In the genomic region with DNA sequence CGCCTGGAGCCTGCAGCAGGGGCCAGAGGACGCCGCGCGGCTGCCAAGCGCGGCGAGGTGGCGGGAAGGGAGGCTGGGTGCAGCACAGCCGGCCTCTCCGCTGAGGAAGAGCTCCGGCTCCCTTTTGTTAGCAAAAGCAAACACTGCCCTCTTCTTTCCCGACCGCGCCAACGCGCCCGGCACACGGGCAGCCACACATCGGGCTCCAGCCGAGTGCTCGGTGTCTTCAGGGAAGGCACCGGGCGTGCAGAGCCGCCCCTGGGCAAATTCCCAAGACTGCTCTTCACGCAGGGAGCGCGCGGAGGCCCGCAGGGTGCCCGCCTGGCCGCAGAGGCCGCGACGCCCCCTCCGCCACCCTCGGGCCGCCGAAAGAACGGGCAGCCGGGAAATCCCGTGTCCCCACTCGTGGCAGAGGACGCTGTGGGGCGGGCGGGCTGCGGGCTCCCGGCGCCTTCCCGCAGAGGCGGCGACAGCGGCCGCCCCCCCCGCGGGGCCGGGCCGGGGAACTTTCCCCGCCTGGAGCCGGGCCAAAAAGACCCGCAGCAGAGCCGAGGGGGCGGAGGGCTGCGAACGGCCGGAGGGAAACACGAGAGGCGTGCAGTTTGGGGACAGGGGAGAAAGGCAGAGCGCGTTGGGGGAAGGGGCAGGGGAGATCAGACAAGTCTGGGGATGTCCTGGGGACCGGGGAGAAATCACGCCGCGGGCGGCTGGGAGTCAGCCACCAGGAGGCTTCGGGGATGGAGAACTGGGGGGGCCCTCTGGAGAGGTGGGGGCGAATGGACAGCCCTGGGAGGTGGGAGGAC, we compare ENCODE assay signal across 1 cellular context.
A peak's percentile ranks its signal among the peaks of the same experiment; 100 is the strongest.
TF ChIP-seq lines count a peak whose summit lies in the region.

No MANE protein-coding gene starts in this region.

TF ChIP-seq in HepG2, 621 proteins besides CTCF, POLR2A, EP300 and RAD21 (continued from another document and continues in another):
- TF ChIP-seq SRY (CRISPR knock-in tag; IDR thresholded peaks at IDR 0.05): no peak; the same call in 1 of the 2 replicates
- no peak for TF ChIP-seq ZNF879 (CRISPR knock-in tag; IDR thresholded peaks at IDR 0.05)
- TF ChIP-seq HDAC2 (CRISPR knock-in tag; IDR thresholded peaks at IDR 0.05): no peak
- TF ChIP-seq, protein P1, sequence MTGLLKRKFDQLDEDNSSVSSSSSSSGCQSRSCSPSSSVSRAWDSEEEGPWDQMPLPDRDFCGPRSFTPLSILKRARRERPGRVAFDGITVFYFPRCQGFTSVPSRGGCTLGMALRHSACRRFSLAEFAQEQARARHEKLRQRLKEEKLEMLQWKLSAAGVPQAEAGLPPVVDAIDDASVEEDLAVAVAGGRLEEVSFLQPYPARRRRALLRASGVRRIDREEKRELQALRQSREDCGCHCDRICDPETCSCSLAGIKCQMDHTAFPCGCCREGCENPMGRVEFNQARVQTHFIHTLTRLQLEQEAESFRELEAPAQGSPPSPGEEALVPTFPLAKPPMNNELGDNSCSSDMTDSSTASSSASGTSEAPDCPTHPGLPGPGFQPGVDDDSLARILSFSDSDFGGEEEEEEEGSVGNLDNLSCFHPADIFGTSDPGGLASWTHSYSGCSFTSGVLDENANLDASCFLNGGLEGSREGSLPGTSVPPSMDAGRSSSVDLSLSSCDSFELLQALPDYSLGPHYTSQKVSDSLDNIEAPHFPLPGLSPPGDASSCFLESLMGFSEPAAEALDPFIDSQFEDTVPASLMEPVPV (CRISPR knock-in tag; IDR thresholded peaks at IDR 0.05): no peak
- TF ChIP-seq ZNF788 (CRISPR knock-in tag; IDR thresholded peaks at IDR 0.05; ENCODE audit: borderline replicate concordance): no peak
- TF ChIP-seq NCOA5 (CRISPR knock-in tag; IDR thresholded peaks at IDR 0.05): no peak
- TF ChIP-seq, protein P2, sequence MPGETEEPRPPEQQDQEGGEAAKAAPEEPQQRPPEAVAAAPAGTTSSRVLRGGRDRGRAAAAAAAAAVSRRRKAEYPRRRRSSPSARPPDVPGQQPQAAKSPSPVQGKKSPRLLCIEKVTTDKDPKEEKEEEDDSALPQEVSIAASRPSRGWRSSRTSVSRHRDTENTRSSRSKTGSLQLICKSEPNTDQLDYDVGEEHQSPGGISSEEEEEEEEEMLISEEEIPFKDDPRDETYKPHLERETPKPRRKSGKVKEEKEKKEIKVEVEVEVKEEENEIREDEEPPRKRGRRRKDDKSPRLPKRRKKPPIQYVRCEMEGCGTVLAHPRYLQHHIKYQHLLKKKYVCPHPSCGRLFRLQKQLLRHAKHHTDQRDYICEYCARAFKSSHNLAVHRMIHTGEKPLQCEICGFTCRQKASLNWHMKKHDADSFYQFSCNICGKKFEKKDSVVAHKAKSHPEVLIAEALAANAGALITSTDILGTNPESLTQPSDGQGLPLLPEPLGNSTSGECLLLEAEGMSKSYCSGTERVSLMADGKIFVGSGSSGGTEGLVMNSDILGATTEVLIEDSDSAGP (CRISPR knock-in tag; IDR thresholded peaks at IDR 0.05; ENCODE audit: borderline replicate concordance): peak; percentile 82; the same call in 1 of the 2 replicates
- no peak for TF ChIP-seq IKZF4 (CRISPR knock-in tag; IDR thresholded peaks at IDR 0.05; ENCODE audit: borderline replicate concordance, low read depth, not compliant biosample characterization)
- TF ChIP-seq, protein P3, sequence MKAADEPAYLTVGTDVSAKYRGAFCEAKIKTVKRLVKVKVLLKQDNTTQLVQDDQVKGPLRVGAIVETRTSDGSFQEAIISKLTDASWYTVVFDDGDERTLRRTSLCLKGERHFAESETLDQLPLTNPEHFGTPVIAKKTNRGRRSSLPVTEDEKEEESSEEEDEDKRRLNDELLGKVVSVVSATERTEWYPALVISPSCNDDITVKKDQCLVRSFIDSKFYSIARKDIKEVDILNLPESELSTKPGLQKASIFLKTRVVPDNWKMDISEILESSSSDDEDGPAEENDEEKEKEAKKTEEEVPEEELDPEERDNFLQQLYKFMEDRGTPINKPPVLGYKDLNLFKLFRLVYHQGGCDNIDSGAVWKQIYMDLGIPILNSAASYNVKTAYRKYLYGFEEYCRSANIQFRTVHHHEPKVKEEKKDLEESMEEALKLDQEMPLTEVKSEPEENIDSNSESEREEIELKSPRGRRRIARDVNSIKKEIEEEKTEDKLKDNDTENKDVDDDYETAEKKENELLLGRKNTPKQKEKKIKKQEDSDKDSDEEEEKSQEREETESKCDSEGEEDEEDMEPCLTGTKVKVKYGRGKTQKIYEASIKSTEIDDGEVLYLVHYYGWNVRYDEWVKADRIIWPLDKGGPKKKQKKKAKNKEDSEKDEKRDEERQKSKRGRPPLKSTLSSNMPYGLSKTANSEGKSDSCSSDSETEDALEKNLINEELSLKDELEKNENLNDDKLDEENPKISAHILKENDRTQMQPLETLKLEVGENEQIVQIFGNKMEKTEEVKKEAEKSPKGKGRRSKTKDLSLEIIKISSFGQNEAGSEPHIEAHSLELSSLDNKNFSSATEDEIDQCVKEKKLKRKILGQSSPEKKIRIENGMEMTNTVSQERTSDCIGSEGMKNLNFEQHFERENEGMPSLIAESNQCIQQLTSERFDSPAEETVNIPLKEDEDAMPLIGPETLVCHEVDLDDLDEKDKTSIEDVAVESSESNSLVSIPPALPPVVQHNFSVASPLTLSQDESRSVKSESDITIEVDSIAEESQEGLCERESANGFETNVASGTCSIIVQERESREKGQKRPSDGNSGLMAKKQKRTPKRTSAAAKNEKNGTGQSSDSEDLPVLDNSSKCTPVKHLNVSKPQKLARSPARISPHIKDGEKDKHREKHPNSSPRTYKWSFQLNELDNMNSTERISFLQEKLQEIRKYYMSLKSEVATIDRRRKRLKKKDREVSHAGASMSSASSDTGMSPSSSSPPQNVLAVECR (CRISPR knock-in tag; IDR thresholded peaks at IDR 0.05; ENCODE audit: borderline replicate concordance): no peak; the same call in 1 of the 2 replicates
- TF ChIP-seq MAFF (IDR thresholded peaks at IDR 0.05; ENCODE audit: low read depth, low read length): no peak
- no peak for TF ChIP-seq PPARG (CRISPR knock-in tag; conservative IDR thresholded peaks at IDR 0.05)
- TF ChIP-seq ZNF101 (CRISPR knock-in tag; IDR thresholded peaks at IDR 0.05; ENCODE audit: borderline replicate concordance, low read depth): no peak
- TF ChIP-seq GPN1 (CRISPR knock-in tag; IDR thresholded peaks at IDR 0.05; ENCODE audit: borderline replicate concordance): no peak
- TF ChIP-seq ZNF552 (CRISPR knock-in tag; IDR thresholded peaks at IDR 0.05; ENCODE audit: borderline replicate concordance): no peak
- TF ChIP-seq SCMH1 (CRISPR knock-in tag; IDR thresholded peaks at IDR 0.05; ENCODE audit: borderline replicate concordance): no peak
- peak; percentile 66 for TF ChIP-seq ZNF563 (CRISPR knock-in tag; IDR thresholded peaks at IDR 0.05)
- no peak; the same call in 1 of the 2 replicates for TF ChIP-seq KDM2A (CRISPR knock-in tag; IDR thresholded peaks at IDR 0.05; ENCODE audit: borderline replicate concordance, low read depth)
- TF ChIP-seq MYC (CRISPR knock-in tag; IDR thresholded peaks at IDR 0.05; ENCODE audit: borderline replicate concordance): no peak
- no peak for TF ChIP-seq CAMTA2 (CRISPR knock-in tag; IDR thresholded peaks at IDR 0.05; ENCODE audit: borderline replicate concordance)
- TF ChIP-seq, protein P4, sequence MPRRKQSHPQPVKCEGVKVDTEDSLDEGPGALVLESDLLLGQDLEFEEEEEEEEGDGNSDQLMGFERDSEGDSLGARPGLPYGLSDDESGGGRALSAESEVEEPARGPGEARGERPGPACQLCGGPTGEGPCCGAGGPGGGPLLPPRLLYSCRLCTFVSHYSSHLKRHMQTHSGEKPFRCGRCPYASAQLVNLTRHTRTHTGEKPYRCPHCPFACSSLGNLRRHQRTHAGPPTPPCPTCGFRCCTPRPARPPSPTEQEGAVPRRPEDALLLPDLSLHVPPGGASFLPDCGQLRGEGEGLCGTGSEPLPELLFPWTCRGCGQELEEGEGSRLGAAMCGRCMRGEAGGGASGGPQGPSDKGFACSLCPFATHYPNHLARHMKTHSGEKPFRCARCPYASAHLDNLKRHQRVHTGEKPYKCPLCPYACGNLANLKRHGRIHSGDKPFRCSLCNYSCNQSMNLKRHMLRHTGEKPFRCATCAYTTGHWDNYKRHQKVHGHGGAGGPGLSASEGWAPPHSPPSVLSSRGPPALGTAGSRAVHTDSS (CRISPR knock-in tag; conservative IDR thresholded peaks at IDR 0.05): no peak
- TF ChIP-seq, protein P5, sequence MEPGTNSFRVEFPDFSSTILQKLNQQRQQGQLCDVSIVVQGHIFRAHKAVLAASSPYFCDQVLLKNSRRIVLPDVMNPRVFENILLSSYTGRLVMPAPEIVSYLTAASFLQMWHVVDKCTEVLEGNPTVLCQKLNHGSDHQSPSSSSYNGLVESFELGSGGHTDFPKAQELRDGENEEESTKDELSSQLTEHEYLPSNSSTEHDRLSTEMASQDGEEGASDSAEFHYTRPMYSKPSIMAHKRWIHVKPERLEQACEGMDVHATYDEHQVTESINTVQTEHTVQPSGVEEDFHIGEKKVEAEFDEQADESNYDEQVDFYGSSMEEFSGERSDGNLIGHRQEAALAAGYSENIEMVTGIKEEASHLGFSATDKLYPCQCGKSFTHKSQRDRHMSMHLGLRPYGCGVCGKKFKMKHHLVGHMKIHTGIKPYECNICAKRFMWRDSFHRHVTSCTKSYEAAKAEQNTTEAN (CRISPR knock-in tag; conservative IDR thresholded peaks at IDR 0.05): no peak
- TF ChIP-seq, protein P6, sequence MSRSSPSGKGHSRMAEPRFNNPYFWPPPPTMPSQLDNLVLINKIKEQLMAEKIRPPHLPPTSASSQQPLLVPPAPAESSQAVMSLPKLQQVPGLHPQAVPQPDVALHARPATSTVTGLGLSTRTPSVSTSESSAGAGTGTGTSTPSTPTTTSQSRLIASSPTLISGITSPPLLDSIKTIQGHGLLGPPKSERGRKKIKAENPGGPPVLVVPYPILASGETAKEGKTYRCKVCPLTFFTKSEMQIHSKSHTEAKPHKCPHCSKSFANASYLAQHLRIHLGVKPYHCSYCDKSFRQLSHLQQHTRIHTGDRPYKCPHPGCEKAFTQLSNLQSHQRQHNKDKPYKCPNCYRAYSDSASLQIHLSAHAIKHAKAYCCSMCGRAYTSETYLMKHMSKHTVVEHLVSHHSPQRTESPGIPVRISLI (CRISPR knock-in tag; IDR thresholded peaks at IDR 0.05; ENCODE audit: borderline replicate concordance): no peak
- peak; percentile 34; the same call in 1 of the 2 replicates for TF ChIP-seq ERF (CRISPR knock-in tag; IDR thresholded peaks at IDR 0.05)
- no peak for TF ChIP-seq DR1 (CRISPR knock-in tag; IDR thresholded peaks at IDR 0.05)
- TF ChIP-seq ZNF781 (CRISPR knock-in tag; IDR thresholded peaks at IDR 0.05; ENCODE audit: borderline replicate concordance, not compliant biosample characterization): no peak
- TF ChIP-seq HNRNPL (IDR thresholded peaks at IDR 0.05; ENCODE audit: low read depth, low read length): no peak
- no peak for TF ChIP-seq ZNF629 (CRISPR knock-in tag; conservative IDR thresholded peaks at IDR 0.05)
- no peak for TF ChIP-seq RNF2 (conservative IDR thresholded peaks at IDR 0.05; ENCODE audit: low read depth)
- no peak for TF ChIP-seq MTF2 (CRISPR knock-in tag; IDR thresholded peaks at IDR 0.05; ENCODE audit: borderline replicate concordance)
- TF ChIP-seq ZNF562 (CRISPR knock-in tag; IDR thresholded peaks at IDR 0.05; ENCODE audit: borderline replicate concordance): no peak
- no peak for TF ChIP-seq MXD4 (CRISPR knock-in tag; IDR thresholded peaks at IDR 0.05)
- TF ChIP-seq, protein P7, sequence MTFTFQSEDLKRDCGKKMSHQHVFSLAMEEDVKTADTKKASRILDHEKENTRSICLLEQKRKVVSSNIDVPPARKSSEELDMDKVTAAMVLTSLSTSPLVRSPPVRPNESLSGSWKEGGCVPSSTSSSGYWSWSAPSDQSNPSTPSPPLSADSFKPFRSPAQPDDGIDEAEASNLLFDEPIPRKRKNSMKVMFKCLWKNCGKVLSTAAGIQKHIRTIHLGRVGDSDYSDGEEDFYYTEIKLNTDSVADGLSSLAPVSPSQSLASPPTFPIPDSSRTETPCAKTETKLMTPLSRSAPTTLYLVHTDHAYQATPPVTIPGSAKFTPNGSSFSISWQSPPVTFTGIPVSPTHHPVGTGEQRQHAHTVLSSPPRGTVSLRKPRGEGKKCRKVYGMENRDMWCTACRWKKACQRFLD (CRISPR knock-in tag; IDR thresholded peaks at IDR 0.05; ENCODE audit: borderline replicate concordance): no peak
- no peak for TF ChIP-seq ZNF33A (CRISPR knock-in tag; IDR thresholded peaks at IDR 0.05; ENCODE audit: borderline replicate concordance)
- no peak for TF ChIP-seq ATRX (CRISPR knock-in tag; IDR thresholded peaks at IDR 0.05; ENCODE audit: borderline replicate concordance)
- TF ChIP-seq ARHGAP35 (CRISPR knock-in tag; IDR thresholded peaks at IDR 0.05; ENCODE audit: borderline replicate concordance): no peak; the same call in 1 of the 2 replicates
- TF ChIP-seq, protein P8, sequence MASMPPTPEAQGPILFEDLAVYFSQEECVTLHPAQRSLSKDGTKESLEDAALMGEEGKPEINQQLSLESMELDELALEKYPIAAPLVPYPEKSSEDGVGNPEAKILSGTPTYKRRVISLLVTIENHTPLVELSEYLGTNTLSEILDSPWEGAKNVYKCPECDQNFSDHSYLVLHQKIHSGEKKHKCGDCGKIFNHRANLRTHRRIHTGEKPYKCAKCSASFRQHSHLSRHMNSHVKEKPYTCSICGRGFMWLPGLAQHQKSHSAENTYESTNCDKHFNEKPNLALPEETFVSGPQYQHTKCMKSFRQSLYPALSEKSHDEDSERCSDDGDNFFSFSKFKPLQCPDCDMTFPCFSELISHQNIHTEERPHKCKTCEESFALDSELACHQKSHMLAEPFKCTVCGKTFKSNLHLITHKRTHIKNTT (CRISPR knock-in tag; IDR thresholded peaks at IDR 0.05): no peak
- TF ChIP-seq GABPA (IDR thresholded peaks at IDR 0.05; ENCODE audit: low read depth, low read length): no peak
- no peak for TF ChIP-seq GABPA (CRISPR knock-in tag; IDR thresholded peaks at IDR 0.05; ENCODE audit: low read depth)
- TF ChIP-seq, protein P9, sequence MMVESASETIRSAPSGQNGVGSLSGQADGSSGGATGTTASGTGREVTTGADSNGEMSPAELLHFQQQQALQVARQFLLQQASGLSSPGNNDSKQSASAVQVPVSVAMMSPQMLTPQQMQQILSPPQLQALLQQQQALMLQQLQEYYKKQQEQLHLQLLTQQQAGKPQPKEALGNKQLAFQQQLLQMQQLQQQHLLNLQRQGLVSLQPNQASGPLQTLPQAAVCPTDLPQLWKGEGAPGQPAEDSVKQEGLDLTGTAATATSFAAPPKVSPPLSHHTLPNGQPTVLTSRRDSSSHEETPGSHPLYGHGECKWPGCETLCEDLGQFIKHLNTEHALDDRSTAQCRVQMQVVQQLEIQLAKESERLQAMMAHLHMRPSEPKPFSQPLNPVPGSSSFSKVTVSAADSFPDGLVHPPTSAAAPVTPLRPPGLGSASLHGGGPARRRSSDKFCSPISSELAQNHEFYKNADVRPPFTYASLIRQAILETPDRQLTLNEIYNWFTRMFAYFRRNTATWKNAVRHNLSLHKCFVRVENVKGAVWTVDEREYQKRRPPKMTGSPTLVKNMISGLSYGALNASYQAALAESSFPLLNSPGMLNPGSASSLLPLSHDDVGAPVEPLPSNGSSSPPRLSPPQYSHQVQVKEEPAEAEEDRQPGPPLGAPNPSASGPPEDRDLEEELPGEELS (CRISPR knock-in tag; IDR thresholded peaks at IDR 0.05): no peak
- TF ChIP-seq ZSCAN25 (CRISPR knock-in tag; IDR thresholded peaks at IDR 0.05): no peak
- TF ChIP-seq NRL (CRISPR knock-in tag; IDR thresholded peaks at IDR 0.05; ENCODE audit: borderline replicate concordance): no peak
